In the genomic region with DNA sequence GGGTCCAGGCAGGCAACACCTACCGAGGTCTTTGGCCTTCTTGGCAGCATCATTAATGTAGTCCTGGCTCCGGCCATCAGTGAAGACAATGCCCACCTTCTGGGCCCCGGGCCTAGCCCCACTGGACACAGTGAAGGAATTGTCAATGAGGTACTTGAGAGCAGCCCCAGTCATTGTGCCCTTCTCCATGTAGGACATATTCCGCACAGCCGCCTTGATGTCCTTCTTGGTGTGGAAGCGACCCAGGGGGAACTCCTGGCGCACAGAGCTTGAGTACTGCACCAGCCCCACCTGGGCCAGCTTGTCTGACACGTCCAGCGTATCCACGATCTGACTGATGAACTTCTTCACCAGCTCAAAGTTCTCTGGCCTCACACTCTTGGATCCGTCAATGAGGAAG, we compare ENCODE assay signal across 38 cellular contexts. TPM values are rescaled to one million over a fixed set of nuclear protein-coding genes. Genes with fewer than 3 reads are reported as not detected.
"Had no signal": no experiment of that assay in that cellular context is flagged by ENCODE, and none has a peak within 500 bp of the region (broad histone marks: within the 10 kb centered on the region; RNA-seq: fewer than 3 reads in every experiment).

No MANE protein-coding gene starts in this region.

- H3K27ac Mint-ChIP-seq: activated B cell treated with CpG ODN at 0.5 μM for 24 hours; activated CD4-positive, alpha-beta memory T cell treated with anti-CD3 and anti-CD28 coated beads for 36 hours; activated CD4-positive, alpha-beta T cell treated with anti-CD3 and anti-CD28 coated beads, Interleukin-2, amount 10 ng/mL, durations not matched to agents 24 days and 14 days; activated naive CD4-positive, alpha-beta T cell treated with anti-CD3 and anti-CD28 coated beads for 36 hours; activated naive CD4-positive, alpha-beta T cell treated with anti-CD3 and anti-CD28 coated beads, Interleukin-2, amount 50 U/mL, for 72 hours; activated naive CD8-positive, alpha-beta T cell treated with anti-CD3 and anti-CD28 coated beads for 36 hours; activated T-cell treated with anti-CD3 and anti-CD28 coated beads, Interleukin-2, amount 50 U/mL, for 72 hours; activated T-helper 1 cell treated with anti-CD3 and anti-CD28 coated beads, Interleukin-12 subunit alpha, Interleukin-12 subunit beta, Interleukin-2, Interleukin-4 antibody, amounts not matched to agents 30 ng/mL and 10 ng/mL and 1 ng/mL, durations not matched to agents 14 hours and 24 hours and 36 hours; activated T-helper 17 cell treated with anti-CD3 and anti-CD28 coated beads, Interleukin-2, amount 50 U/mL, for 72 hours; T-helper 1 cell treated with Interleukin-12 subunit alpha and Interleukin-12 subunit beta and Interleukin-4 antibody, amounts not matched to agents 30 μg/mL and 1 μg/mL, for 36 hours; T-helper 2 cell treated with Interferon-gamma antibody and Interleukin-4, amounts not matched to agents 5 μg/mL and 100 μg/mL, for 36 hours had no signal

- DNase-seq: activated B cell treated with CpG ODN at 0.5 μM for 24 hours; activated CD4-positive, alpha-beta T cell treated with anti-CD3 and anti-CD28 coated beads for 4 hours; activated CD4-positive, alpha-beta T cell treated with anti-CD3 and anti-CD28 coated beads, Interleukin-2, amount 10 ng/mL, durations not matched to agents 24 days and 14 days; activated CD4-positive, alpha-beta T cell treated with anti-CD3 and anti-CD28 coated beads, Interleukin-2, amount 50 U/mL, for 1 hour; activated CD4-positive, alpha-beta T cell treated with anti-CD3 and anti-CD28 coated beads, Interleukin-2, amount 50 U/mL, for 4 hours; activated CD8-positive, alpha-beta memory T cell treated with anti-CD3 and anti-CD28 coated beads, Interleukin-2, amount 50 U/mL, for 4 hours; activated effector memory CD4-positive, alpha-beta T cell treated with anti-CD3 and anti-CD28 coated beads, Interleukin-2, amount 50 U/mL, for 16 hours; activated gamma-delta T cell treated with Interleukin-2 at 50 U/mL for 16 hours; activated naive CD4-positive, alpha-beta T cell; activated naive CD4-positive, alpha-beta T cell treated with anti-CD3 and anti-CD28 coated beads, Interleukin-2, amount 50 U/mL, for 16 hours; activated naive CD8-positive, alpha-beta T cell treated with anti-CD3 and anti-CD28 coated beads for 36 hours; activated T-cell treated with anti-CD3 and anti-CD28 coated beads for 4 hours; activated T-cell treated with anti-CD3 and anti-CD28 coated beads, Interleukin-2, amount 50 U/mL, for 1 hour; activated T-cell treated with anti-CD3 and anti-CD28 coated beads, Interleukin-2, amount 50 U/mL, for 4 hours; activated T-cell treated with anti-CD3 and anti-CD28 coated beads, Interleukin-2, amount 50 U/mL, for 72 hours; amniotic stem cell; aorta; body of pancreas; brain microvascular endothelial cell; caudate nucleus; cerebellar nuclear complex; T-helper 2 cell; T-helper 9 cell had no signal

- H3K4me3 Mint-ChIP-seq: activated B cell treated with CpG ODN at 0.5 μM for 24 hours; activated naive CD4-positive, alpha-beta T cell treated with anti-CD3 and anti-CD28 coated beads for 36 hours; activated naive CD8-positive, alpha-beta T cell treated with anti-CD3 and anti-CD28 coated beads for 36 hours; activated T-cell treated with anti-CD3 and anti-CD28 coated beads, Interleukin-2, amount 50 U/mL, for 4 hours; central memory CD8-positive, alpha-beta T cell had no signal

- H3K27me3 Mint-ChIP-seq: activated CD4-positive, alpha-beta memory T cell treated with anti-CD3 and anti-CD28 coated beads for 36 hours; activated naive CD8-positive, alpha-beta T cell treated with anti-CD3 and anti-CD28 coated beads for 36 hours; activated T-helper 17 cell treated with anti-CD3 and anti-CD28 coated beads, Interleukin-2, amount 50 U/mL, for 72 hours had no signal

- FAIRE-seq: astrocyte, TTC549 had no signal

- H3K9me3 Mint-ChIP-seq: activated B cell treated with CpG ODN at 0.5 μM for 24 hours; activated T-cell treated with anti-CD3 and anti-CD28 coated beads, Interleukin-2, amount 50 U/mL, for 72 hours; activated T-helper 17 cell treated with anti-CD3 and anti-CD28 coated beads, Interleukin-2, amount 50 U/mL, for 72 hours; central memory CD8-positive, alpha-beta T cell had no signal

- H3K27me3 ChIP-seq: adrenal gland, body of pancreas, cardiac muscle cell had no signal

- H3K36me3 ChIP-seq: adrenal gland, brain microvascular endothelial cell, cardiac muscle cell had no signal

- H3K4me3 ChIP-seq: adrenal gland, body of pancreas, cardiac muscle cell had no signal

- H3K27ac ChIP-seq: adrenal gland, body of pancreas, brain microvascular endothelial cell, cardiac muscle cell, VCaP had no signal

- H3K9me3 ChIP-seq: body of pancreas had no signal

- ATAC-seq: activated naive CD4-positive, alpha-beta T cell treated with anti-CD3 and anti-CD28 coated beads, Interleukin-2, amount 50 U/mL, for 72 hours; activated T-cell treated with anti-CD3 and anti-CD28 coated beads, Interleukin-2, amount 50 U/mL, for 4 hours; activated T-cell treated with anti-CD3 and anti-CD28 coated beads, Interleukin-2, amount 50 U/mL, for 72 hours; activated T-helper 17 cell treated with anti-CD3 and anti-CD28 coated beads, Interleukin-2, amount 50 U/mL, for 72 hours; body of pancreas had no signal

RNA-seq across cellular contexts. Expression of a gene that starts 7.5 kb away (rescaled TPM):
- total RNA-seq: bronchial epithelial cell had no signal
- polyA plus RNA-seq: aorta had no signal

RNA-seq across cellular contexts. Expression of a gene that starts 41.7 kb away (rescaled TPM):
- total RNA-seq: chondrocyte had no signal
